ENCODE assay signal across 34 cellular contexts in the genomic region with DNA sequence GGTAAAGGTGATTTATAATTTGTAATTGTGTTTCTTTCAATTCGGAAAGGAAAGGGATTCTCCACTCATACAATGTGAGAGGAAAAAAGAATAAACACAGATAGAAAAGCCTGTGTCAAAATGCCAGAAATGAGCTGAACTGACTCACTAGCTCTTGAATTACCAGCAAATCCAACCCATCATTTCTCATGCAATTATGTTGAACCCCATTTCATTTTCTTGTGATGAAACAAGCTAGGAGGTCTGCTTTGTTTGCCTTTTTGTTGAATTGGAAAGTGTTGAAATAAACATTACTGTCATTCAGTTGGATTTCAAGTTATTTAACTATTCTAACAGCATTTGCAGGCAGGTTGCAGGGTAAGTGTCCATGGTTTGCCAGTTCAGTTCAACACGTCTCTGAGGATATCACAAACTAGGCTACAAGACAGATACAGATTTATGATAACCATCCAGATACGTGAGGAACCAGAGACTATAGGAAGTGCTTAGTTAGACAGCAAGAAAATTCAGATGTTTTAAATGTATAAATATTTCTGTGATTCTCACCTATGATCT.
DNase-seq lines count a peak whose midpoint lies in the region; ATAC-seq, FAIRE-seq and TF ChIP-seq lines count a peak whose summit lies in the region.
"Had no signal": no experiment of that assay in that cellular context is flagged by ENCODE, and none has a peak within 500 bp of the region (broad histone marks: within the 10 kb centered on the region; RNA-seq: fewer than 3 reads in every experiment).

No MANE protein-coding gene starts in this region.

- TF ChIP-seq EP300 in HepG2 (IDR thresholded peaks at IDR 0.05; ENCODE audit: low read depth in 2 of 2, low read length in 2 of 2) (no peak), HepG2 (CRISPR knock-in tag; IDR thresholded peaks at IDR 0.05; ENCODE audit: borderline replicate concordance) (no peak)

- H3K9ac ChIP-seq in HepG2 (ENCODE audit: insufficient read depth, low read depth, low read length): no peak overlapping the region

- H3K79me2 ChIP-seq in HepG2 (ENCODE audit: insufficient read depth, low read length): no peaks in the 10 kb centered on the region

- H4K20me1 ChIP-seq in HepG2 (ENCODE audit: insufficient read depth, low read length): no peaks in the 10 kb centered on the region

- no peak for TF ChIP-seq RAD21 in HepG2 (CRISPR knock-in tag; IDR thresholded peaks at IDR 0.05)

- no TSS peak for BruUV-seq in MCF 10A (replicated peaks; lab: Mats Ljungman, UMichigan)
- no TSS peak for BruUV-seq in HepG2 (replicated peaks; lab: Mats Ljungman, UMichigan)

- no peak for FAIRE-seq in HepG2 (lab: Jason Lieb, UNC)
- FAIRE-seq: endometrium had no signal

- intact Hi-C loops in MCF 10A (cut with micrococcal nuclease) (no loop called here), breast epithelium (cut with DNase I; ENCODE audit: low total_unique reads) (no loop called here), HepG2 (cut with micrococcal nuclease; ENCODE audit: unreplicated experiment) (loop anchor here (5.0 kb wide), 1 partner anchor 75 kb away; no protein-coding TSS in a partner anchor)

- ATAC-seq in activated CD4-positive, CD25-positive, alpha-beta regulatory T cell treated with anti-CD3 and anti-CD28 coated beads, Interleukin-2, amount 50 U/mL, for 24 hours: no peak
- ATAC-seq in HG03159 (IDR thresholded peaks at IDR 0.05; ENCODE audit: unreplicated experiment) (no peak), HepG2 (no peak)
- ATAC-seq: activated CD8-positive, alpha-beta T cell treated with anti-CD3 and anti-CD28 coated beads, Interleukin-2, amount 10 ng/mL, durations not matched to agents 7 days and 5 days; activated naive CD4-positive, alpha-beta T cell treated with anti-CD3 and anti-CD28 coated beads, Interleukin-2, amount 50 U/mL, for 72 hours; left lung had no signal

- no peak overlapping the region for H3K4me3 Mint-ChIP-seq in MCF 10A (ENCODE audit: unreplicated experiment)
- H3K4me3 Mint-ChIP-seq: activated CD8-positive, alpha-beta T cell treated with anti-CD3 and anti-CD28 coated beads, Interleukin-2, amount 10 ng/mL, durations not matched to agents 7 days and 5 days; CD4-positive, CD25-positive, alpha-beta regulatory T cell; dendritic cell treated with granulocyte-macrophage colony-stimulating factor and Interleukin-4, amounts not matched to agents 40 ng/mL and 50 ng/mL, for 4 days; IgD-negative memory B cell; memory B cell; neural crest cell had no signal

- POLR2A ChIA-PET in MCF 10A (lab: Yijun Ruan, JAX) (no interaction called here), HepG2 (lab: Yijun Ruan, JAX) (no interaction called here)

- no peak for TF ChIP-seq POLR2A in breast epithelium (IDR thresholded peaks at IDR 0.05)
- no peak for TF ChIP-seq POLR2A in HepG2 (IDR thresholded peaks at IDR 0.05; ENCODE audit: insufficient read depth in 1 of 2, low read depth in 2 of 2, low read length in 2 of 2)

- H3K4me3 ChIP-seq in breast epithelium: no peak overlapping the region
- no peak overlapping the region for H3K4me3 ChIP-seq in cardiac fibroblast (replicated peaks in 1 of 2; ENCODE audit: low read depth in 2 of 2, low read length in 2 of 2)
- H3K4me3 ChIP-seq in HepG2 (replicated peaks in 1 of 3; ENCODE audit: insufficient read depth in 1 of 3, low read depth in 2 of 3, low read length in 3 of 3): no peak overlapping the region
- H3K4me3 ChIP-seq: left lung, PC-9, stomach, thyroid gland, uterus had no signal

- no peaks in the 10 kb centered on the region for H3K36me3 ChIP-seq in breast epithelium
- H3K36me3 ChIP-seq in HepG2 (replicated peaks in 1 of 2; ENCODE audit: control insufficient read depth in 1 of 2, insufficient read depth in 2 of 2, low read length in 2 of 2): no peaks in the 10 kb centered on the region
- H3K36me3 ChIP-seq: left lung, stomach, thyroid gland, uterus had no signal

- H3K27me3 ChIP-seq in breast epithelium (no peaks in the 10 kb centered on the region), HepG2 (ENCODE audit: control insufficient read depth in 1 of 2, insufficient read depth in 2 of 2, low read length in 2 of 2) (no peaks in the 10 kb centered on the region)
- H3K27me3 ChIP-seq: left lung, stomach, thyroid gland, uterus had no signal

- H3K27ac Mint-ChIP-seq in MCF 10A (ENCODE audit: low read depth, unreplicated experiment): no peak overlapping the region
- H3K27ac Mint-ChIP-seq: activated CD8-positive, alpha-beta T cell treated with anti-CD3 and anti-CD28 coated beads, Interleukin-2, amount 10 ng/mL, durations not matched to agents 7 days and 5 days; activated naive CD4-positive, alpha-beta T cell treated with anti-CD3 and anti-CD28 coated beads, Interleukin-2, amount 50 U/mL, for 72 hours; activated T-helper 2 cell treated with anti-CD3 and anti-CD28 coated beads, Interferon-gamma antibody, Interleukin-2, Interleukin-4, amounts not matched to agents 10 μg/mL and 5 μg/mL and 100 μg/mL, durations not matched to agents 14 hours and 24 hours and 36 hours; CD4-positive, CD25-positive, alpha-beta regulatory T cell; dendritic cell treated with granulocyte-macrophage colony-stimulating factor and Interleukin-4, amounts not matched to agents 40 ng/mL and 50 ng/mL, for 4 days; IgD-negative memory B cell; memory B cell had no signal

- CTCF ChIA-PET in MCF 10A (lab: Yijun Ruan, JAX): interaction anchor here (1.1 to 3.3 kb wide), 5 partner anchors 8 to 451 kb away, joined by 3 to 17 read pairs (median 3); no protein-coding TSS in a partner anchor
- CTCF ChIA-PET in HepG2 (lab: Yijun Ruan, JAX; ENCODE audit: low intra/inter-chr PET ratio, low total read pairs): no interaction called here

- no peak overlapping the region for H2AFZ ChIP-seq in HepG2 (ENCODE audit: low read length)
- H2AFZ ChIP-seq: PC-9 had no signal

- H3K27me3 Mint-ChIP-seq in MCF 10A (ENCODE audit: insufficient read depth, unreplicated experiment): no peaks in the 10 kb centered on the region
- H3K27me3 Mint-ChIP-seq: dendritic cell treated with granulocyte-macrophage colony-stimulating factor and Interleukin-4, amounts not matched to agents 40 ng/mL and 50 ng/mL, for 4 days; IgD-negative memory B cell; memory B cell had no signal

- no peaks in the 10 kb centered on the region for H3K36me3 Mint-ChIP-seq in MCF 10A (ENCODE audit: insufficient read depth, unreplicated experiment)
- H3K36me3 Mint-ChIP-seq: activated naive CD4-positive, alpha-beta T cell treated with anti-CD3 and anti-CD28 coated beads, Interleukin-2, amount 50 U/mL, for 72 hours; CD4-positive, CD25-positive, alpha-beta regulatory T cell; IgD-negative memory B cell; memory B cell had no signal

- no peak overlapping the region for H3K4me2 ChIP-seq in HepG2 (ENCODE audit: low read depth, low read length)
- H3K4me2 ChIP-seq: PC-9 had no signal

- H3K27ac ChIP-seq in breast epithelium (no peak overlapping the region), HepG2 (ENCODE audit: extremely low read length, insufficient read depth, low read length) (no peak overlapping the region)
- H3K27ac ChIP-seq: left lung, PC-9, stomach, thyroid gland, uterus had no signal

- in situ Hi-C loops in HepG2 (cut with HindIII; ENCODE audit: extremely low pct_ligation_motif_present, low pct_unique_long_range_greater_than_20kb): no loop called here

- DNase-seq in MCF 10A (ENCODE audit: unreplicated experiment) (peak; percentile 9), breast epithelium (ENCODE audit: low spot score in 2 of 2) (no peak), cardiac fibroblast (ENCODE audit: low read depth in 2 of 2) (peak; percentile 62 to 78), fibroblast of peridontal ligament (ENCODE audit: extremely low read depth) (peak; percentile 91), stromal cell of bone marrow (ENCODE audit: low read depth) (peak; percentile 74), HepG2 (ENCODE audit: low spot score) (no peak)
- DNase-seq: 8988T; activated CD8-positive, alpha-beta T cell treated with anti-CD3 and anti-CD28 coated beads, Interleukin-2, amount 10 ng/mL, durations not matched to agents 7 days and 5 days; AML-193; anterior cingulate cortex; Calu3; caudate nucleus; CD4-positive, CD25-positive, alpha-beta regulatory T cell; DMS79 treated with DMSO at 0.1 percent for 48 hours; GDM1; islet precursor cell; left lung; NCI-H1092; NCI-H1930; NCI-H526; PC-9; stimulated activated CD4-positive, alpha-beta T cell treated with anti-CD3 and anti-CD28 coated beads, Interleukin-2, amount 100 ng/mL, for 48 hours; stomach; thyroid gland; uterus had no signal

- no peaks in the 10 kb centered on the region for H3K9me3 Mint-ChIP-seq in MCF 10A (ENCODE audit: unreplicated experiment)
- H3K9me3 Mint-ChIP-seq: activated T-helper 2 cell treated with anti-CD3 and anti-CD28 coated beads, Interferon-gamma antibody, Interleukin-2, Interleukin-4, amounts not matched to agents 10 μg/mL and 5 μg/mL and 100 μg/mL, durations not matched to agents 14 hours and 24 hours and 36 hours; dendritic cell treated with granulocyte-macrophage colony-stimulating factor and Interleukin-4, amounts not matched to agents 40 ng/mL and 50 ng/mL, for 4 days; IgD-negative memory B cell; memory B cell had no signal

- H3K4me1 ChIP-seq in breast epithelium: no peaks in the 10 kb centered on the region
- H3K4me1 ChIP-seq in HepG2 (ENCODE audit: insufficient read depth, low read length): no peaks in the 10 kb centered on the region
- H3K4me1 ChIP-seq: left lung, stomach, thyroid gland, uterus had no signal

- H3K4me1 Mint-ChIP-seq in MCF 10A (ENCODE audit: insufficient read depth, unreplicated experiment): no peaks in the 10 kb centered on the region
- H3K4me1 Mint-ChIP-seq: CD4-positive, CD25-positive, alpha-beta regulatory T cell; IgD-negative memory B cell; neural crest cell had no signal

- WGBS in HepG2 (ENCODE audit: low lambda C conversion rate): under 1% methylated on average over 3 of the region's 3 CpGs

- no peaks in the 10 kb centered on the region for H3K9me3 ChIP-seq in breast epithelium
- peaks cover 8% of the 10 kb centered on the region; the same call in 1 of the 2 replicates for H3K9me3 ChIP-seq in HepG2 (ENCODE audit: low read length)
- H3K9me3 ChIP-seq: left lung, stomach, thyroid gland, uterus had no signal

- TF ChIP-seq CTCF in MCF 10A (IDR thresholded peaks at IDR 0.05; ENCODE audit: unreplicated experiment) (no peak), breast epithelium (IDR thresholded peaks at IDR 0.05) (no peak), cardiac fibroblast (IDR thresholded peaks at IDR 0.05; ENCODE audit: low read depth, low read length) (no peak), HepG2 (CRISPR knock-in tag; IDR thresholded peaks at IDR 0.05) (no peak)

TF ChIP-seq in HepG2, 621 proteins besides CTCF, POLR2A, EP300 and RAD21 (continues in another document):
- TF ChIP-seq KAT2B (IDR thresholded peaks at IDR 0.05; ENCODE audit: borderline replicate concordance, low read depth, low read length) (no peak), ZNF337 (CRISPR knock-in tag; IDR thresholded peaks at IDR 0.05; ENCODE audit: borderline replicate concordance, low read depth) (no peak), ZNF781 (CRISPR knock-in tag; IDR thresholded peaks at IDR 0.05; ENCODE audit: borderline replicate concordance, not compliant biosample characterization) (no peak), KDM5A (IDR thresholded peaks at IDR 0.05; ENCODE audit: borderline replicate concordance, low read length) (no peak), GATAD2A (CRISPR knock-in tag; IDR thresholded peaks at IDR 0.05) (no peak), ZBTB8A (CRISPR knock-in tag; IDR thresholded peaks at IDR 0.05; ENCODE audit: borderline replicate concordance, low read depth) (no peak), IRF2 (CRISPR knock-in tag; IDR thresholded peaks at IDR 0.05) (no peak)

Comparison
In these comparisons a context has a peak if more than half of its experiments do, and no peak if none do; other contexts are left out.
1. DNase-seq: peak in MCF 10A (single experiment), cardiac fibroblast (2 of 2), fibroblast of peridontal ligament (single experiment) and stromal cell of bone marrow (single experiment); none in breast epithelium (0 of 2) and HepG2 (single experiment).